8 cellular contexts compared by ENCODE assay signal in the genomic region with DNA sequence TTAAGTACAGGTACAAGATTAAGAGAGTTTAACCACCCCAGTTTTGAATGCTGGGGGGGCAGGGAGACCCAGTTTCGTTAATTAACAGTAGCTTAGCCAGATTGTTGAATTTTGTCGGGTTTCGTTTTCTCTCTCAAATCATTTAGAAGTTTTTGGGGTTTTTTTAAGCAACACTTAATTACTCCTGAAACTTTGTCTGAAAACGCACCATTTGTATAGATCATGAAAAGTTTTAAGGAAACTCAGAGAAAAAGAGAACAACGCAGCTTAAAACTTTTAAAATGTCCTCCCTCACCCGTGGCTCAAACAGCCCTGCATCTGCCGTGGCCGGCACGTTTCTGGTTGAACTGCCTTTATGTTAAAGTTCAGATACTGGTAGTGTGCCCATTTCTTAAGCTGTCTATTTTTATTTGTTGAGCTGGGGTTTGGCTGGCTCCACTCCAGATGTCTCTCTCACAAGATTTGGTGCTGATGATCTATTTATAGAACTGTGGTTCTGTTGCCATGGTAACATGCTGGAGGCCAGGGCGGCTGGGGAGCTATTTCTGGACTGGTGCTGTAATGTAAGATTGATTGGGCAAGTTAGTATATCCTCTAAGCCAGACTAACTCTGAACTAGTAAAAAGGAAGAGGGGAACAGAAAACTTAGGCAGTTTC. TPM values are rescaled to one million over a fixed set of nuclear protein-coding genes. Genes with fewer than 3 reads are reported as not detected.
DNase-seq lines count a peak whose midpoint lies in the region; ATAC-seq, FAIRE-seq and TF ChIP-seq lines count a peak whose summit lies in the region.

No MANE protein-coding gene starts in this region.

- intact Hi-C loops in mammary epithelial cell (cut with micrococcal nuclease) = loop anchor here (5.0 kb wide), 1 partner anchor 75 kb away; the partner anchor contains the start of gene NELFCD

- no peak overlapping the region for H3K9ac ChIP-seq in mammary epithelial cell (ENCODE audit: insufficient read depth, low read length)

- H3K27me3 ChIP-seq in mammary epithelial cell (ENCODE audit: insufficient read depth, low read length) (no peaks in the 10 kb centered on the region), small intestine (ENCODE audit: control insufficient read depth in 2 of 2, insufficient read depth in 2 of 2, low read length in 2 of 2) (no peaks in the 10 kb centered on the region)

- ATAC-seq in HG02610 (IDR thresholded peaks at IDR 0.05; ENCODE audit: unreplicated experiment) = peak; percentile 83

- CTCF ChIA-PET in mammary epithelial cell (lab: Charles Lee; ENCODE audit: low non-redundant PET) = no interaction called here

- H3K4me3 Mint-ChIP-seq in T-helper 1 cell treated with Interleukin-12 subunit alpha and Interleukin-12 subunit beta and Interleukin-4 antibody, amounts not matched to agents 30 μg/mL and 1 μg/mL, for 36 hours = peak overlapping the region; percentile 78

- H3K27ac ChIP-seq in mammary epithelial cell (ENCODE audit: insufficient read depth, low read depth, low read length) (peak overlapping the region; percentile 38), small intestine (ENCODE audit: low read depth in 1 of 2, low read length in 1 of 2) (peak overlapping the region in 1 of 2 donors; percentile 89)

- H4K20me1 ChIP-seq in mammary epithelial cell (ENCODE audit: insufficient read depth, low read length) = no peaks in the 10 kb centered on the region

- TF ChIP-seq CTCF in NB4 (IDR thresholded peaks at IDR 0.05; ENCODE audit: low read depth, low read length) = no peak
- no peak for TF ChIP-seq CTCF in mammary epithelial cell (conservative IDR thresholded peaks at IDR 0.05 in 1 of 2, IDR thresholded peaks at IDR 0.05 in 1 of 2; ENCODE audit: extremely low read depth in 1 of 2, insufficient read depth in 1 of 2, low read depth in 1 of 2, low read length in 2 of 2)

- H3K4me3 ChIP-seq in NB4 (ENCODE audit: low read depth, low read length) (peak overlapping the region; percentile 30), mammary epithelial cell (replicated peaks in 1 of 3; ENCODE audit: insufficient read depth in 1 of 3, low read depth in 2 of 3, low read length in 3 of 3) (no peak overlapping the region), small intestine (ENCODE audit: low read depth in 1 of 2, low read length in 2 of 2) (no peak overlapping the region)

- peaks cover 31% of the 10 kb centered on the region for H3K4me1 Mint-ChIP-seq in T-helper 1 cell treated with Interleukin-12 subunit alpha and Interleukin-12 subunit beta and Interleukin-4 antibody, amounts not matched to agents 30 μg/mL and 1 μg/mL, for 36 hours (ENCODE audit: low read depth)

- peaks cover 14% of the 10 kb centered on the region for H3K79me2 ChIP-seq in mammary epithelial cell (ENCODE audit: insufficient read depth, low read length)

- dilution Hi-C loops in mammary epithelial cell (cut with HindIII; ENCODE audit: low sequenced_read_pairs) = no loop called here

- H3K4me2 ChIP-seq in mammary epithelial cell (ENCODE audit: insufficient read depth, low read depth, low read length) = peak overlapping the region; percentile 41

- H2AFZ ChIP-seq in mammary epithelial cell (ENCODE audit: low read depth, low read length) = no peak overlapping the region

- BruUV-seq in mammary epithelial cell (replicated peaks; lab: Mats Ljungman, UMichigan) = no TSS peak

- in situ Hi-C loops in mammary epithelial cell (cut with MboI; ENCODE audit: low sequenced_read_pairs in 2 of 2) = no loop called here

- H3K4me1 ChIP-seq in mammary epithelial cell (ENCODE audit: insufficient read depth, low read length) (peaks cover 18% of the 10 kb centered on the region), small intestine (ENCODE audit: control insufficient read depth in 2 of 2, insufficient read depth in 1 of 2, low read depth in 1 of 2, low read length in 1 of 2) (peaks cover 0 to 5% of the 10 kb centered on the region in 2 donors)

- peaks cover 46% of the 10 kb centered on the region for H3K36me3 ChIP-seq in mammary epithelial cell (ENCODE audit: insufficient read depth, low read length)
- peaks cover 30 to 34% of the 10 kb centered on the region in 2 donors for H3K36me3 ChIP-seq in small intestine (ENCODE audit: control insufficient read depth in 2 of 2, insufficient read depth in 2 of 2, low read length in 2 of 2)

- WGBS in mammary epithelial cell (ENCODE audit: low coverage, missing lambda C conversion rate) = 39% methylated on average over 10 of the region's 10 CpGs
- 26 to 57% (median 41%) methylated on average over 10 of the region's 10 CpGs for WGBS in small intestine, 3 donors

- H3K9me3 ChIP-seq in mammary epithelial cell (replicated peaks; ENCODE audit: insufficient read depth, low read length) (no peaks in the 10 kb centered on the region), small intestine (ENCODE audit: control insufficient read depth, low read depth) (no peaks in the 10 kb centered on the region)

- H3K27me3 Mint-ChIP-seq in T-helper 1 cell treated with Interleukin-12 subunit alpha and Interleukin-12 subunit beta and Interleukin-4 antibody, amounts not matched to agents 30 μg/mL and 1 μg/mL, for 36 hours (ENCODE audit: low read depth) = no peaks in the 10 kb centered on the region

- peak overlapping the region; percentile 83 for H3K27ac Mint-ChIP-seq in T-helper 1 cell treated with Interleukin-12 subunit alpha and Interleukin-12 subunit beta and Interleukin-4 antibody, amounts not matched to agents 30 μg/mL and 1 μg/mL, for 36 hours

- no peaks in the 10 kb centered on the region for H3K9me3 Mint-ChIP-seq in T-helper 1 cell treated with Interleukin-12 subunit alpha and Interleukin-12 subunit beta and Interleukin-4 antibody, amounts not matched to agents 30 μg/mL and 1 μg/mL, for 36 hours

- DNase-seq in activated gamma-delta T cell treated with Interleukin-2 at 50 U/mL for 16 hours (peak; percentile 47), activated gamma-delta T cell (lab: John Stamatoyannopoulos, UW) (no peak), NB4 (ENCODE audit: low read depth) (peak; percentile 99), mammary epithelial cell (peak; percentile 83), islet precursor cell (peak; percentile 66), small intestine (peak; percentile 57)

- H3K36me3 Mint-ChIP-seq in T-helper 1 cell treated with Interleukin-12 subunit alpha and Interleukin-12 subunit beta and Interleukin-4 antibody, amounts not matched to agents 30 μg/mL and 1 μg/mL, for 36 hours (ENCODE audit: low read depth) = peaks cover 68% of the 10 kb centered on the region

- FAIRE-seq in small intestine (lab: Jason Lieb, UNC) = no peak

- no peak for TF ChIP-seq POLR2A in NB4 (IDR thresholded peaks at IDR 0.05; ENCODE audit: extremely low read depth, insufficient read length)

RNA-seq across cellular contexts. Expression of gene GNAS, which starts 55.1 kb away (rescaled TPM):
- total RNA-seq in mammary epithelial cell = 100 to 1,000 TPM; 289 to 682 TPM
- polyA plus RNA-seq in mammary epithelial cell = 1,072 TPM
- 1,722 TPM for polyA minus RNA-seq in mammary epithelial cell
- polyA plus RNA-seq in small intestine = 100 to 1,000 TPM; 493 to 875 (median 519) TPM

RNA-seq across cellular contexts. Expression of gene GNAS-AS1, which starts 56.9 kb away (rescaled TPM):
- total RNA-seq in mammary epithelial cell = under 1 TPM; 0.33 to 0.73 TPM
- polyA plus RNA-seq in mammary epithelial cell (0.27 TPM), small intestine (under 1 TPM in 1 of 3 donors, not detected in 2; 0.37 TPM)
- polyA minus RNA-seq in mammary epithelial cell = not detected
